ENCODE assay signal across 9 cellular contexts in genomic region chr21:45364464-45365185, GRCh38. TPM values are rescaled to one million over a fixed set of nuclear protein-coding genes. Genes with fewer than 3 reads are reported as not detected.
DNase-seq lines count a peak whose midpoint lies in the region; ATAC-seq and TF ChIP-seq lines count a peak whose summit lies in the region.
"Had no signal": no experiment of that assay in that cellular context is flagged by ENCODE, and none has a peak within 500 bp of the region (broad histone marks: within the 10 kb centered on the region; RNA-seq: fewer than 3 reads in every experiment).

No MANE protein-coding gene starts in this region.

- H3K36me3 ChIP-seq in psoas muscle (ENCODE audit: insufficient read depth in 1 of 2, low read depth in 1 of 2), result no peaks in the 10 kb centered on the region

- intact Hi-C loops in Calu3 (cut with micrococcal nuclease; ENCODE audit: unreplicated experiment), result loop anchor here (1.0 kb wide), 1 partner anchor 42 kb away; no protein-coding TSS in a partner anchor
- intact Hi-C loops in psoas muscle (cut with DNase I), result loop anchor here in 1 of 2 donors (1.0 kb wide), 1 partner anchor 45 kb away; no protein-coding TSS in a partner anchor

- H3K9me3 ChIP-seq in psoas muscle, result no peaks in the 10 kb centered on the region

- H3K4me1 Mint-ChIP-seq in Calu3 (ENCODE audit: low read depth, unreplicated experiment), result peaks cover 30% of the 10 kb centered on the region
- no peaks in the 10 kb centered on the region for H3K4me1 Mint-ChIP-seq in activated naive CD4-positive, alpha-beta T cell treated with anti-CD3 and anti-CD28 coated beads, Interleukin-2, amount 10 ng/mL, durations not matched to agents 7 days and 5 days

- no peak for TF ChIP-seq CTCF in Calu3 (IDR thresholded peaks at IDR 0.05; ENCODE audit: unreplicated experiment)
- no peak for TF ChIP-seq CTCF in foreskin keratinocyte (conservative IDR thresholded peaks at IDR 0.05)
- no peak for TF ChIP-seq CTCF in psoas muscle (IDR thresholded peaks at IDR 0.05)

- peak overlapping the region; percentile 96 for H3K27ac Mint-ChIP-seq in Calu3 (ENCODE audit: unreplicated experiment)
- H3K27ac Mint-ChIP-seq in activated naive CD4-positive, alpha-beta T cell treated with anti-CD3 and anti-CD28 coated beads, Interleukin-2, amount 10 ng/mL, durations not matched to agents 7 days and 5 days, result no peak overlapping the region

- H3K27me3 Mint-ChIP-seq in Calu3 (ENCODE audit: unreplicated experiment), result no peaks in the 10 kb centered on the region
- peaks cover 16% of the 10 kb centered on the region for H3K27me3 Mint-ChIP-seq in activated naive CD4-positive, alpha-beta T cell treated with anti-CD3 and anti-CD28 coated beads, Interleukin-2, amount 10 ng/mL, durations not matched to agents 7 days and 5 days

- H3K9me3 Mint-ChIP-seq in Calu3 (ENCODE audit: low read depth, unreplicated experiment), result no peaks in the 10 kb centered on the region
- H3K9me3 Mint-ChIP-seq in activated naive CD4-positive, alpha-beta T cell treated with anti-CD3 and anti-CD28 coated beads, Interleukin-2, amount 10 ng/mL, durations not matched to agents 7 days and 5 days, result no peaks in the 10 kb centered on the region

- CTCF ChIA-PET in Calu3 (lab: Charles Lee), result no interaction called here
- CTCF ChIA-PET in activated naive CD4-positive, alpha-beta T cell treated with anti-CD3 and anti-CD28 coated beads, Interleukin-2, amount 10 ng/mL, durations not matched to agents 7 days and 5 days (lab: Charles Lee), result no interaction called here

- BruUV-seq in Calu3 (replicated peaks; lab: Mats Ljungman, UMichigan), result no TSS peak

- H3K27me3 ChIP-seq in foreskin keratinocyte (no peaks in the 10 kb centered on the region), psoas muscle (ENCODE audit: insufficient read depth in 3 of 3, low read length in 2 of 3) (peaks cover 0 to 39% (median 9%) of the 10 kb centered on the region in 3 donors)

- H3K4me1 ChIP-seq in foreskin keratinocyte (peaks cover 4% of the 10 kb centered on the region), psoas muscle (peaks cover 12% of the 10 kb centered on the region)

- ATAC-seq in foreskin keratinocyte (no peak), psoas muscle (peak; percentile 34 to 59 (median 51)), HG02981 (IDR thresholded peaks at IDR 0.05; ENCODE audit: unreplicated experiment) (no peak), HG03439 (IDR thresholded peaks at IDR 0.05; ENCODE audit: unreplicated experiment) (no peak)

- peaks cover 8% of the 10 kb centered on the region for H3K36me3 Mint-ChIP-seq in Calu3 (ENCODE audit: insufficient read depth, unreplicated experiment)
- H3K36me3 Mint-ChIP-seq in activated naive CD4-positive, alpha-beta T cell treated with anti-CD3 and anti-CD28 coated beads, Interleukin-2, amount 10 ng/mL, durations not matched to agents 7 days and 5 days, result no peaks in the 10 kb centered on the region

- DNase-seq in Calu3 (peak; percentile 12), SW480 (ENCODE audit: low spot score) (peak; percentile 55), foreskin keratinocyte (no peak), psoas muscle (peak; percentile 63), Kasumi-1 (lab: John Stamatoyannopoulos, UW) (no peak)
- DNase-seq in activated naive CD4-positive, alpha-beta T cell treated with anti-CD3 and anti-CD28 coated beads, Interleukin-2, amount 10 ng/mL, durations not matched to agents 7 days and 5 days, result no peak

- 27 to 30% (median 27%) methylated on average over 27 to 30 of the region's 30 CpGs for WGBS in psoas muscle, 3 donors

- H3K4me3 Mint-ChIP-seq in Calu3 (ENCODE audit: low read depth, unreplicated experiment), result peak overlapping the region; percentile 59
- no peak overlapping the region for H3K4me3 Mint-ChIP-seq in activated naive CD4-positive, alpha-beta T cell treated with anti-CD3 and anti-CD28 coated beads, Interleukin-2, amount 10 ng/mL, durations not matched to agents 7 days and 5 days

- H3K27ac ChIP-seq in foreskin keratinocyte (peak overlapping the region; percentile 27), psoas muscle (peak overlapping the region; percentile 88)
- H3K27ac ChIP-seq: VCaP had no signal

- H3K4me3 ChIP-seq in psoas muscle, result peak overlapping the region; percentile 11

RNA-seq across cellular contexts. Expression of gene COL18A1, which starts 40.3 kb away (rescaled TPM):
- 54.5 and 82.9 TPM in 2 replicates for total RNA-seq in Calu3 (2022)
- total RNA-seq in foreskin keratinocyte, result 30.0 and 37.3 TPM in 2 replicates
- 26.2 and 32.3 TPM in 2 replicates for polyA plus RNA-seq in foreskin keratinocyte
- 10 to 100 TPM; 11.6 to 21.1 (median 15.1) TPM for total RNA-seq in psoas muscle
- 10 to 100 TPM in 2 of 3 donors, 1 to 10 TPM in 1; 4.8 to 25.3 (median 11.3) TPM for polyA plus RNA-seq in psoas muscle

Comparison
In these comparisons a context has a peak if more than half of its experiments do, and no peak if none do; other contexts are left out.
1. DNase-seq: peak in Calu3 (single experiment), SW480 (single experiment) and psoas muscle (2 of 2); none in foreskin keratinocyte (0 of 2), Kasumi-1 (0 of 2) and activated naive CD4-positive, alpha-beta T cell treated with anti-CD3 and anti-CD28 coated beads, Interleukin-2, amount 10 ng/mL, durations not matched to agents 7 days and 5 days (single experiment).
2. ATAC-seq: peak in psoas muscle (4 of 4); none in foreskin keratinocyte (single experiment), HG02981 (single experiment) and HG03439 (single experiment).